In genomic region chr5:178141550-178141949, GRCh38 we compare ENCODE assay signal across 36 cellular contexts. TPM values are rescaled to one million over a fixed set of nuclear protein-coding genes. Genes with fewer than 3 reads are reported as not detected.
"Had no signal": no experiment of that assay in that cellular context is flagged by ENCODE, and none has a peak within 500 bp of the region (broad histone marks: within the 10 kb centered on the region; RNA-seq: fewer than 3 reads in every experiment).

No MANE protein-coding gene starts in this region.

- H3K9me3 ChIP-seq: left ventricle myocardium inferior, neutrophil, ovary, right atrium auricular region, right lobe of liver, tibial nerve, vagina had no signal

- H3K36me3 Mint-ChIP-seq: natural killer cell had no signal

- FAIRE-seq: islet of Langerhans, kidney had no signal

- H3K27ac Mint-ChIP-seq: mesothelial cell of epicardium; natural killer cell; nephron progenitor cell; neural progenitor cell; progenitor cell of endocrine pancreas; stimulated activated memory B cell treated with anti-CD40 and anti-IgM and Interleukin-4, amounts not matched to agents 10 μg/mL and 1 μg/mL and 100 μg/mL, for 72 hours; type B pancreatic cell had no signal

- H3K4me2 ChIP-seq: neural progenitor cell, smooth muscle cell had no signal

- H3K27me3 Mint-ChIP-seq: naive B cell; progenitor cell of endocrine pancreas; stimulated activated memory B cell treated with anti-CD40 and anti-IgM and Interleukin-4, amounts not matched to agents 10 μg/mL and 1 μg/mL and 100 μg/mL, for 72 hours; stimulated activated naive CD8-positive, alpha-beta T cell treated with anti-CD3 and anti-CD28 coated beads, Interleukin-15, amount 100 ng/mL, for 72 hours; type B pancreatic cell had no signal

- H3K27ac ChIP-seq: left ventricle myocardium inferior, neural progenitor cell, neutrophil, ovary, right atrium auricular region, right lobe of liver, tibial nerve, vagina had no signal

- H3K4me1 ChIP-seq: neural progenitor cell, right atrium auricular region, right lobe of liver, tibial nerve, vagina had no signal

- H2AFZ ChIP-seq: neural progenitor cell had no signal

- H3K9me3 Mint-ChIP-seq: immature natural killer cell; mesothelial cell of epicardium; naive B cell; natural killer cell; nephron progenitor cell; neural progenitor cell; stimulated activated memory B cell treated with anti-CD40 and anti-IgM and Interleukin-4, amounts not matched to agents 10 μg/mL and 1 μg/mL and 100 μg/mL, for 72 hours; stimulated activated naive CD8-positive, alpha-beta T cell treated with anti-CD3 and anti-CD28 coated beads, Interleukin-15, amount 100 ng/mL, for 72 hours; type B pancreatic cell had no signal

- DNase-seq: immature natural killer cell; kidney; left ventricle myocardium inferior; mesendoderm; naive B cell; natural killer cell; nephron progenitor cell; occipital lobe; ovary; right lobe of liver; stimulated activated CD4-positive, alpha-beta T cell treated with anti-CD3 and anti-CD28 coated beads, Interleukin-1b, Interleukin-23, amount 100 ng/mL, for 48 hours; stimulated activated CD4-positive, alpha-beta T cell treated with anti-CD3 and anti-CD28 coated beads, Interleukin-2, amount 100 ng/mL, for 48 hours; stimulated activated CD4-positive, alpha-beta T cell treated with anti-CD3 and anti-CD28 coated beads, Interleukin-4, amount 100 ng/mL, for 4 hours; stimulated activated CD8-positive, alpha-beta memory T cell treated with anti-CD3 and anti-CD28 coated beads, Interleukin-4, amount 100 ng/mL, for 48 hours; stimulated activated naive CD4-positive, alpha-beta T cell treated with Interleukin-2 at 50 U/mL for 16 hours; stimulated activated naive CD8-positive, alpha-beta T cell treated with anti-CD3 and anti-CD28 coated beads, Interleukin-15, amount 100 ng/mL, for 72 hours; substantia nigra had no signal

- H3K4me3 ChIP-seq: left ventricle myocardium inferior, lung, neural progenitor cell, ovary, right atrium auricular region, right lobe of liver, smooth muscle cell, tibial nerve, vagina had no signal

- H3K27me3 ChIP-seq: neural progenitor cell, neutrophil, ovary, right atrium auricular region, right lobe of liver, tibial nerve, vagina had no signal

- H3K9ac ChIP-seq: neural progenitor cell had no signal

- ATAC-seq: natural killer cell; right lobe of liver; stimulated activated memory B cell treated with anti-CD40 and anti-IgM and Interleukin-4, amounts not matched to agents 10 μg/mL and 1 μg/mL and 100 μg/mL, for 72 hours; stimulated activated naive CD8-positive, alpha-beta T cell treated with anti-CD3 and anti-CD28 coated beads, Interleukin-15, amount 100 ng/mL, for 72 hours had no signal

- H3K4me3 Mint-ChIP-seq: immature natural killer cell; mesothelial cell of epicardium; naive B cell; natural killer cell; nephron progenitor cell; neural progenitor cell; stimulated activated memory B cell treated with anti-CD40 and anti-IgM and Interleukin-4, amounts not matched to agents 10 μg/mL and 1 μg/mL and 100 μg/mL, for 72 hours; stimulated activated naive CD8-positive, alpha-beta T cell treated with anti-CD3 and anti-CD28 coated beads, Interleukin-15, amount 100 ng/mL, for 72 hours; type B pancreatic cell had no signal

- H3K36me3 ChIP-seq: neural progenitor cell, ovary had no signal

- H3K4me1 Mint-ChIP-seq: mesothelial cell of epicardium, natural killer cell, nephron progenitor cell, neural progenitor cell had no signal

RNA-seq across cellular contexts. Expression of gene GMCL2, which starts 45.6 kb away (rescaled TPM):
- total RNA-seq: kidney, left ventricle myocardium inferior, lower leg skin, lung, mesothelial cell of epicardium, mononuclear cell, natural killer cell, occipital lobe, ovary, progenitor cell of endocrine pancreas, pulmonary artery endothelial cell, renal cortical epithelial cell, right atrium auricular region, right lobe of liver, skeletal muscle tissue, temporal lobe, tibial nerve, vagina had no signal
- polyA plus RNA-seq: immature natural killer cell, lung, ovary, smooth muscle cell, urinary bladder had no signal
